Comparison of ENCODE assay signal across 23 cellular contexts in genomic region chr7:66497346-66497745, GRCh38.
DNase-seq lines count a peak whose midpoint lies in the region; ATAC-seq, FAIRE-seq and TF ChIP-seq lines count a peak whose summit lies in the region.
"Had no signal": no experiment of that assay in that cellular context is flagged by ENCODE, and none has a peak within 500 bp of the region (broad histone marks: within the 10 kb centered on the region; RNA-seq: fewer than 3 reads in every experiment).

No MANE protein-coding gene starts in this region.

- no peak for DNase-seq in K562 (ENCODE audit: extremely low read depth in 1 of 4, low spot score in 3 of 4)
- peak; percentile 25 for DNase-seq in posterior vena cava (ENCODE audit: low spot score)
- DNase-seq in HCEC 1CT, result no peak
- no peak for DNase-seq in HuH-7.5 (ENCODE audit: low spot score)
- no peak for DNase-seq in DMS79 (lab: John Stamatoyannopoulos, UW)
- DNase-seq in NCI-H69 (lab: John Stamatoyannopoulos, UW), result no peak
- DNase-seq: 8988T; CD4-positive, CD25-positive, alpha-beta regulatory T cell; CD8-positive, alpha-beta memory T cell; COR-L47; DMS 273 treated with DMSO at 0.1 percent for 48 hours; DMS53; HFFc6; IMR-90 had no signal

- POLR2A ChIA-PET in K562 (lab: Yijun Ruan, JAX), result interaction anchor here (0.6 kb wide), 2 partner anchors 22 to 484 kb away, joined by 3 read pairs; no protein-coding TSS in a partner anchor

- TF ChIP-seq CTCF in K562 (IDR thresholded peaks at IDR 0.05 in 2 of 3, conservative IDR thresholded peaks at IDR 0.05 in 1 of 3; ENCODE audit: insufficient read depth in 2 of 3, low read depth in 1 of 3, low read length in 3 of 3) (no peak), liver (IDR thresholded peaks at IDR 0.05; ENCODE audit: low read depth, low read length, missing input control) (no peak)

- H3K27ac ChIP-seq in BLaER1 treated with 17β-estradiol and CSF1 and Interleukin-3, amounts not matched to agents 10 nM and 100 nM, result peak overlapping the region in 2 of 11 experiments; percentile 0 to 25; a peak in 2 of 22 replicates
- H3K27ac ChIP-seq in K562 (ENCODE audit: extremely low read depth, low read depth, low read length) (no peak overlapping the region), liver (ENCODE audit: low read depth in 1 of 2, low read length in 2 of 2) (no peak overlapping the region)
- H3K27ac ChIP-seq: BLaER1 had no signal

- intact Hi-C loops in K562 (cut with micrococcal nuclease) (no loop called here), posterior vena cava (cut with DNase I) (no loop called here)

- H3K4me2 ChIP-seq in BLaER1 treated with 17β-estradiol and CSF1 and Interleukin-3, amounts not matched to agents 10 nM and 100 nM, result peak overlapping the region in 6 of 11 experiments; percentile 16 to 61 (median 49); a peak in 10 of 22 replicates
- no peak overlapping the region for H3K4me2 ChIP-seq in K562 (ENCODE audit: insufficient read depth, low read length)
- H3K4me2 ChIP-seq: BLaER1, GM23338 had no signal

- H3K9me1 ChIP-seq in K562 (ENCODE audit: control insufficient read depth, insufficient read depth, low read length), result no peaks in the 10 kb centered on the region

- in situ Hi-C loops in K562 (cut with MboI), result no loop called here

- H3K27me3 ChIP-seq in BLaER1 treated with 17β-estradiol and CSF1 and Interleukin-3, amounts not matched to agents 10 nM and 100 nM, result no peaks in the 10 kb centered on the region
- H3K27me3 ChIP-seq in K562 (ENCODE audit: control insufficient read depth in 2 of 2, insufficient read depth in 2 of 2, low read length in 2 of 2) (no peaks in the 10 kb centered on the region), liver (ENCODE audit: control insufficient read depth in 4 of 4, insufficient read depth in 4 of 4, low read length in 3 of 4) (no peaks in the 10 kb centered on the region)
- H3K27me3 ChIP-seq: BLaER1 had no signal

- CTCF ChIA-PET in K562 (lab: Yijun Ruan, JAX; ENCODE audit: low intra/inter-chr PET ratio), result no interaction called here

- no peak overlapping the region for H3K4me3 ChIP-seq in BLaER1 treated with 17β-estradiol and CSF1 and Interleukin-3, amounts not matched to agents 10 nM and 100 nM
- no peak overlapping the region for H3K4me3 ChIP-seq in K562
- H3K4me3 ChIP-seq in liver (ENCODE audit: low read depth in 1 of 3, low read length in 3 of 3), result no peak overlapping the region
- H3K4me3 ChIP-seq: BLaER1, GM23338 had no signal

- TF ChIP-seq EP300 in K562 (IDR thresholded peaks at IDR 0.05; ENCODE audit: low read length), result no peak

- H3K79me2 ChIP-seq in K562 (ENCODE audit: control insufficient read depth, insufficient read depth, low read length), result peaks cover 18% of the 10 kb centered on the region

- H4K20me1 ChIP-seq in BLaER1 treated with 17β-estradiol and CSF1 and Interleukin-3, amounts not matched to agents 10 nM and 100 nM, result no peaks in the 10 kb centered on the region
- H4K20me1 ChIP-seq in K562 (replicated peaks; ENCODE audit: control insufficient read depth, insufficient read depth, low read length), result no peaks in the 10 kb centered on the region
- H4K20me1 ChIP-seq: BLaER1 had no signal

- H2AFZ ChIP-seq in K562 (ENCODE audit: low read depth, low read length), result no peak overlapping the region
- H2AFZ ChIP-seq: GM23338 had no signal

- TF ChIP-seq RAD21 in K562 (CRISPR knock-in tag; conservative IDR thresholded peaks at IDR 0.05 in 1 of 2, IDR thresholded peaks at IDR 0.05 in 1 of 2), result no peak
- TF ChIP-seq RAD21 in liver (IDR thresholded peaks at IDR 0.05), result no peak

- no peak for ATAC-seq in K562
- ATAC-seq: GM23338, HCT116 had no signal

- peaks cover 16 to 62% (median 34%) of the 10 kb centered on the region in 10 experiments for H3K4me1 ChIP-seq in BLaER1 treated with 17β-estradiol and CSF1 and Interleukin-3, amounts not matched to agents 10 nM and 100 nM
- H3K4me1 ChIP-seq in K562 (replicated peaks in 1 of 2; ENCODE audit: control insufficient read depth in 2 of 2, insufficient read depth in 2 of 2, low read length in 2 of 2), result peaks cover 12 to 29% of the 10 kb centered on the region in 2 experiments
- H3K4me1 ChIP-seq in liver (ENCODE audit: control insufficient read depth in 4 of 4, insufficient read depth in 4 of 4, low read length in 3 of 4), result peaks cover 2 to 15% (median 7%) of the 10 kb centered on the region in 4 donors

- FAIRE-seq in K562 (lab: Jason Lieb, UNC), result no peak
- FAIRE-seq: G401.6, GM12891, GM18507, H54 had no signal

- TF ChIP-seq POLR2A in K562 (conservative IDR thresholded peaks at IDR 0.05), result no peak

- no TSS peak for BruUV-seq in K562 (replicated peaks; lab: Mats Ljungman, UMichigan)

- WGBS in K562 (ENCODE audit: insufficient coverage, low coverage, missing lambda C conversion rate), result 70% methylated on average over 5 of the region's 5 CpGs
- WGBS in liver, result 91% methylated on average over 5 of the region's 5 CpGs

- H3K9ac ChIP-seq in BLaER1 treated with 17β-estradiol and CSF1 and Interleukin-3, amounts not matched to agents 10 nM and 100 nM, result no peak overlapping the region
- H3K9ac ChIP-seq in K562 (ENCODE audit: insufficient read depth in 1 of 2, low read depth in 2 of 2, low read length in 2 of 2) (no peak overlapping the region; a peak in 1 of 4 replicates), liver (ENCODE audit: low read depth in 1 of 2, low read length in 2 of 2) (no peak overlapping the region)
- H3K9ac ChIP-seq: BLaER1 had no signal

- H3K36me3 ChIP-seq in BLaER1 treated with 17β-estradiol and CSF1 and Interleukin-3, amounts not matched to agents 10 nM and 100 nM, result no peaks in the 10 kb centered on the region
- H3K36me3 ChIP-seq in K562 (ENCODE audit: control insufficient read depth, insufficient read depth, low read length) (0 out of 3 replicates have a peak, but pooled peaks cover 3% of the 10 kb centered on the region), liver (ENCODE audit: control insufficient read depth in 4 of 4, insufficient read depth in 3 of 4, low read depth in 1 of 4, low read length in 3 of 4) (no peaks in the 10 kb centered on the region)
- H3K36me3 ChIP-seq: BLaER1 had no signal

- H3K9me3 ChIP-seq in BLaER1 treated with 17β-estradiol and CSF1 and Interleukin-3, amounts not matched to agents 10 nM and 100 nM (replicated peaks in 1 of 11), result no peaks in the 10 kb centered on the region
- H3K9me3 ChIP-seq in K562 (replicated peaks; ENCODE audit: control insufficient read depth, insufficient read depth, low read depth, low read length) (no peaks in the 10 kb centered on the region), liver (ENCODE audit: control insufficient read depth in 4 of 4, low read length in 3 of 4) (no peaks in the 10 kb centered on the region)
- H3K9me3 ChIP-seq: BLaER1 had no signal

TF ChIP-seq in K562, 482 proteins besides CTCF, POLR2A, EP300 and RAD21:
- TF ChIP-seq ESRRA (IDR thresholded peaks at IDR 0.05; ENCODE audit: borderline replicate concordance, low read depth) (peak; percentile 28; the same call in 1 of the 2 replicates), FOS (IDR thresholded peaks at IDR 0.05; ENCODE audit: extremely low read depth, insufficient read length) (no peak)
TF ChIP-seq in K562: peak in this region for 1.

TF ChIP-seq in liver, 16 proteins besides CTCF, POLR2A, EP300 and RAD21:
- no peak for TF ChIP-seq GABPA (IDR thresholded peaks at IDR 0.05 in 1 of 2, conservative IDR thresholded peaks at IDR 0.05 in 1 of 2)
- no peak for TF ChIP-seq JUND (IDR thresholded peaks at IDR 0.05)
- TF ChIP-seq HNF4A (conservative IDR thresholded peaks at IDR 0.05), result peak; percentile 13 to 53
- TF ChIP-seq NR2F2 (IDR thresholded peaks at IDR 0.05), result peak; percentile 9
- TF ChIP-seq MAX (IDR thresholded peaks at IDR 0.05), result no peak
- no peak for TF ChIP-seq TAF1 (conservative IDR thresholded peaks at IDR 0.05)
- no peak for TF ChIP-seq ZBTB33 (IDR thresholded peaks at IDR 0.05)
- no peak for TF ChIP-seq FOXA2 (IDR thresholded peaks at IDR 0.05)
